ENCODE assay signal across 10 cellular contexts in the genomic region with DNA sequence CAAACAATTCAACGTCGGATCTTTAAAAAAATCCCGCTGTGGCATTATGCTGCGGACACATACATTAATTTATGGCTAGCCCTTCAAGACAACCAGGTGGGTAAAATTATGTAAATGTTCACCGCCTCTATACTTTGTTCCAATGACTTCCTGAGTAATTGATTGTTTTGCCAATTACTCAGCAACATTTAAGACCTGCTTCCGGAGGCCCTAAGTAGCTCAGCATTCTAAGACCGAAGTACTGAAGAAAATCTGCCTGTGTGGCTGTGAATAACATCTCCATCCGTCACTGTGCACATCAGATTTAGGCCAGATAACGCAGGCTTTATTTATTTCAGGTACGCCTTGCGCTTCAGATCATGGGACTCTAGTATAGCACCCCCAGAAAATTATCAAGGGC. TPM values are rescaled to one million over a fixed set of nuclear protein-coding genes. Genes with fewer than 3 reads are reported as not detected.
DNase-seq lines count a peak whose midpoint lies in the region; ATAC-seq, FAIRE-seq and TF ChIP-seq lines count a peak whose summit lies in the region.
"Had no signal": no experiment of that assay in that cellular context is flagged by ENCODE, and none has a peak within 500 bp of the region (broad histone marks: within the 10 kb centered on the region; RNA-seq: fewer than 3 reads in every experiment).

No MANE protein-coding gene starts in this region.

- POLR2A ChIA-PET in CD8-positive, alpha-beta memory T cell (lab: Charles Lee): interaction anchor here (0.6 to 4.2 kb wide), 18 partner anchors 36 to 676 kb away, joined by 3 to 53 read pairs (median 5); a partner anchor contains a TSS
- POLR2A ChIA-PET in K562 (lab: Yijun Ruan, JAX): interaction anchor here (0.5 to 1.2 kb wide), 2 partner anchors 145 to 305 kb away, joined by 3 read pairs; no protein-coding TSS in a partner anchor

- peak in 4 of 5 donors; percentile 40 to 80 (median 69) for DNase-seq in CD8-positive, alpha-beta memory T cell
- no peak for DNase-seq in K562 (ENCODE audit: extremely low read depth in 1 of 4, low spot score in 3 of 4)
- DNase-seq in GM19239 (ENCODE audit: insufficient read length, low spot score): no peak
- DNase-seq in putamen (ENCODE audit: low spot score): no peak
- no peak for DNase-seq in iPS-NIHi7 (ENCODE audit: extremely low spot score)
- DNase-seq: NK-92 treated with Interleukin-12 subunit alpha and Interleukin-12 subunit beta, amount 100 ng/mL, for 24 hours had no signal

- CTCF ChIA-PET in CD8-positive, alpha-beta memory T cell (lab: Charles Lee): interaction anchor here (0.9 to 7.1 kb wide), 27 partner anchors 11 to 390 kb away, joined by 3 to 83 read pairs (median 8); a partner anchor contains a TSS
- CTCF ChIA-PET in K562 (lab: Yijun Ruan, JAX; ENCODE audit: low intra/inter-chr PET ratio): interaction anchor here (0.5 kb wide), 1 partner anchor 20 kb away, joined by 3 read pairs; no protein-coding TSS in a partner anchor

- no peaks in the 10 kb centered on the region for H3K9me3 ChIP-seq in CD8-positive, alpha-beta memory T cell (ENCODE audit: low read length)
- H3K9me3 ChIP-seq in KOPT-K1 (ENCODE audit: insufficient read depth, low read length, poor library complexity, severe bottlenecking) (peaks cover 13% of the 10 kb centered on the region), K562 (replicated peaks; ENCODE audit: control insufficient read depth, insufficient read depth, low read depth, low read length) (no peaks in the 10 kb centered on the region)

- TF ChIP-seq POLR2A in K562 (conservative IDR thresholded peaks at IDR 0.05): no peak

- H3K4me2 ChIP-seq in K562 (ENCODE audit: insufficient read depth, low read length): no peak overlapping the region

- intact Hi-C loops in K562 (cut with micrococcal nuclease): loop anchor here (5.0 to 10.0 kb wide), 3 partner anchors 82 to 320 kb away; a partner anchor contains a TSS

- peak overlapping the region; percentile 67 to 80 (median 78) for H3K4me3 Mint-ChIP-seq in CD8-positive, alpha-beta memory T cell

- peak overlapping the region; percentile 58 for H3K27ac ChIP-seq in CD8-positive, alpha-beta memory T cell (ENCODE audit: low read depth, low read length)
- H3K27ac ChIP-seq in KOPT-K1 (ENCODE audit: low read depth, low read length, poor library complexity, severe bottlenecking): peak overlapping the region; percentile 70
- no peak overlapping the region for H3K27ac ChIP-seq in K562 (ENCODE audit: extremely low read depth, low read depth, low read length)

- peaks cover 34% of the 10 kb centered on the region for H3K4me1 ChIP-seq in CD8-positive, alpha-beta memory T cell (ENCODE audit: insufficient read depth, low read length)
- peaks cover 18 to 24% of the 10 kb centered on the region in 2 experiments for H3K4me1 ChIP-seq in K562 (replicated peaks in 1 of 2; ENCODE audit: control insufficient read depth in 2 of 2, insufficient read depth in 2 of 2, low read length in 2 of 2)

- H3K79me2 ChIP-seq in K562 (ENCODE audit: control insufficient read depth, insufficient read depth, low read length): no peaks in the 10 kb centered on the region

- H3K9me1 ChIP-seq in K562 (ENCODE audit: control insufficient read depth, insufficient read depth, low read length): no peaks in the 10 kb centered on the region

- TF ChIP-seq CTCF in K562 (IDR thresholded peaks at IDR 0.05 in 2 of 3, conservative IDR thresholded peaks at IDR 0.05 in 1 of 3; ENCODE audit: insufficient read depth in 2 of 3, low read depth in 1 of 3, low read length in 3 of 3): no peak

- no TSS peak for BruUV-seq in K562 (replicated peaks; lab: Mats Ljungman, UMichigan)

- no peaks in the 10 kb centered on the region for H3K36me3 Mint-ChIP-seq in CD8-positive, alpha-beta memory T cell

- H3K9ac ChIP-seq in K562 (ENCODE audit: insufficient read depth in 1 of 2, low read depth in 2 of 2, low read length in 2 of 2): no peak overlapping the region

- H3K4me3 ChIP-seq in CD8-positive, alpha-beta memory T cell (ENCODE audit: low read length): peak overlapping the region; percentile 2
- H3K4me3 ChIP-seq in K562: no peak overlapping the region

- H3K9me3 Mint-ChIP-seq in CD8-positive, alpha-beta memory T cell: no peaks in the 10 kb centered on the region

- H3K27ac Mint-ChIP-seq in CD8-positive, alpha-beta memory T cell: peak overlapping the region; percentile 84 to 99 (median 96)

- TF ChIP-seq EP300 in K562 (IDR thresholded peaks at IDR 0.05; ENCODE audit: low read length): no peak

- no peaks in the 10 kb centered on the region for H3K36me3 ChIP-seq in CD8-positive, alpha-beta memory T cell (ENCODE audit: insufficient read depth, low read length)
- H3K36me3 ChIP-seq in KOPT-K1 (ENCODE audit: insufficient read depth, low read length) (peaks cover 4% of the 10 kb centered on the region), K562 (ENCODE audit: control insufficient read depth, insufficient read depth, low read length) (peaks cover 5% of the 10 kb centered on the region; the same call in 1 of the 3 replicates)

- ATAC-seq in GM19397 (IDR thresholded peaks at IDR 0.05; ENCODE audit: unreplicated experiment) (peak; percentile 41), K562 (no peak), HG02623 (IDR thresholded peaks at IDR 0.05; ENCODE audit: unreplicated experiment) (no peak)

- H3K4me1 Mint-ChIP-seq in CD8-positive, alpha-beta memory T cell: peaks cover 33 to 42% (median 40%) of the 10 kb centered on the region in 3 donors

- H2AFZ ChIP-seq in K562 (ENCODE audit: low read depth, low read length): peak overlapping the region; percentile 51; the same call in 1 of the 2 replicates

- in situ Hi-C loops in K562 (cut with MboI): no loop called here

- WGBS in K562 (ENCODE audit: insufficient coverage, low coverage, missing lambda C conversion rate): 51% methylated on average over 11 of the region's 11 CpGs

- no peaks in the 10 kb centered on the region for H4K20me1 ChIP-seq in K562 (replicated peaks; ENCODE audit: control insufficient read depth, insufficient read depth, low read length)

- H3K27me3 ChIP-seq in CD8-positive, alpha-beta memory T cell (ENCODE audit: insufficient read depth, low read length, poor library complexity, severe bottlenecking): no peaks in the 10 kb centered on the region
- H3K27me3 ChIP-seq in K562 (ENCODE audit: control insufficient read depth in 2 of 2, insufficient read depth in 2 of 2, low read length in 2 of 2): no peaks in the 10 kb centered on the region

- FAIRE-seq in K562 (lab: Jason Lieb, UNC) (no peak), GM19239 (lab: Jason Lieb, UNC) (no peak)

- TF ChIP-seq RAD21 in K562 (CRISPR knock-in tag; conservative IDR thresholded peaks at IDR 0.05 in 1 of 2, IDR thresholded peaks at IDR 0.05 in 1 of 2): no peak

- H3K27me3 Mint-ChIP-seq in CD8-positive, alpha-beta memory T cell: no peaks in the 10 kb centered on the region

RNA-seq across cellular contexts. Expression of a gene that starts 23.3 kb away (rescaled TPM):
- total RNA-seq in CD8-positive, alpha-beta memory T cell: 1 to 10 TPM; 3.0 to 3.5 TPM
- 0.74 TPM for polyA plus RNA-seq in CD8-positive, alpha-beta memory T cell
- total RNA-seq in K562 (2011; cell fraction: chromatin; rRNA removed; ENCODE audit: low replicate concordance): 45.6 and 86.1 TPM in 2 replicates
- total RNA-seq in K562 (2011; cell fraction: nucleolus; rRNA removed): 57.9 and 68.0 TPM in 2 replicates
- total RNA-seq in K562 (2011; cell fraction: nucleoplasm; rRNA removed): 66.3 and 114 TPM in 2 replicates
- total RNA-seq in K562 (2014; rRNA removed) (112 and 115 TPM in 2 replicates), K562 (2014; rRNA removed; fragmentation: Illumina TruSeq; extraction: Trizol) (37.3 and 39.2 TPM in 2 replicates), K562 (2015; rRNA removed; fragmentation: Illumina TruSeq; extraction: Trizol) (72.8 and 76.7 TPM in 2 replicates), K562 (2021) (80.7 and 86.5 TPM in 2 replicates)
- polyA plus RNA-seq in K562 (2011; rRNA removed) (38.9 and 73.1 TPM in 2 replicates), K562 (2014; fragmentation: Illumina TruSeq; extraction: Trizol) (64.1 and 72.4 TPM in 2 replicates), K562 (2014; fragmentation: Nextera tagmentation; extraction: Ambion mirVana) (10 to 100 TPM in 1 of 2 experiments, 1 to 10 TPM in 1; 7.7 to 10.8 TPM), K562 (2014; rRNA removed) (64.3 and 68.8 TPM in 2 replicates)
- polyA plus RNA-seq in K562 (2011; cell fraction: cytosol; rRNA removed): 79.6 and 90.5 TPM in 2 replicates
- 56.0 and 57.6 TPM in 2 replicates for polyA plus RNA-seq in K562 (2011; cell fraction: nucleus; rRNA removed)
- polyA plus RNA-seq in K562 (2012): 120 and 164 TPM in 2 replicates
- 37.4 and 44.7 TPM in 2 replicates for polyA minus RNA-seq in K562 (2011; rRNA and poly(A)+ RNA removed)
- 56.5 and 107 TPM in 2 replicates for polyA minus RNA-seq in K562 (2011; cell fraction: cytosol; rRNA and poly(A)+ RNA removed)
- polyA minus RNA-seq in K562 (2011; cell fraction: nucleus; rRNA and poly(A)+ RNA removed): 12.7 and 19.0 TPM in 2 replicates

RNA-seq across cellular contexts. Expression of a gene that starts 39.3 kb away (rescaled TPM):
- 100 to 1,000 TPM; 136 to 144 TPM for total RNA-seq in CD8-positive, alpha-beta memory T cell
- 255 TPM for polyA plus RNA-seq in CD8-positive, alpha-beta memory T cell
- 97.4 and 224 TPM in 2 replicates for total RNA-seq in K562 (2011; cell fraction: chromatin; rRNA removed; ENCODE audit: low replicate concordance)
- 129 and 166 TPM in 2 replicates for total RNA-seq in K562 (2011; cell fraction: nucleolus; rRNA removed)
- 142 and 171 TPM in 2 replicates for total RNA-seq in K562 (2011; cell fraction: nucleoplasm; rRNA removed)
- total RNA-seq in K562 (2014; rRNA removed) (75.4 and 91.8 TPM in 2 replicates), K562 (2014; rRNA removed; fragmentation: Illumina TruSeq; extraction: Trizol) (80.6 and 85.0 TPM in 2 replicates), K562 (2015; rRNA removed; fragmentation: Illumina TruSeq; extraction: Trizol) (110 and 114 TPM in 2 replicates), K562 (2021) (202 and 225 TPM in 2 replicates)
- polyA plus RNA-seq in K562 (2011; rRNA removed) (56.7 and 114 TPM in 2 replicates), K562 (2014; fragmentation: Illumina TruSeq; extraction: Trizol) (174 and 221 TPM in 2 replicates), K562 (2014; fragmentation: Nextera tagmentation; extraction: Ambion mirVana) (10 to 100 TPM; 24.3 to 34.3 TPM), K562 (2014; rRNA removed) (74.2 and 79.4 TPM in 2 replicates)
- polyA plus RNA-seq in K562 (2011; cell fraction: cytosol; rRNA removed): 56.3 and 107 TPM in 2 replicates
- polyA plus RNA-seq in K562 (2011; cell fraction: nucleus; rRNA removed): 80.5 and 114 TPM in 2 replicates
- 152 and 220 TPM in 2 replicates for polyA plus RNA-seq in K562 (2012)
- polyA minus RNA-seq in K562 (2011; rRNA and poly(A)+ RNA removed): 64.6 and 73.0 TPM in 2 replicates
- polyA minus RNA-seq in K562 (2011; cell fraction: cytosol; rRNA and poly(A)+ RNA removed): 66.4 and 80.3 TPM in 2 replicates
- polyA minus RNA-seq in K562 (2011; cell fraction: nucleus; rRNA and poly(A)+ RNA removed): 15.9 and 30.7 TPM in 2 replicates

RNA-seq across cellular contexts. Expression of a gene that starts 43.5 kb away (rescaled TPM):
- 10 to 100 TPM; 32.3 to 33.3 TPM for total RNA-seq in CD8-positive, alpha-beta memory T cell
- polyA plus RNA-seq in CD8-positive, alpha-beta memory T cell: 45.0 TPM
- total RNA-seq in K562 (2011; cell fraction: chromatin; rRNA removed; ENCODE audit: low replicate concordance): not detected in 2 replicates
- not detected in 2 replicates for total RNA-seq in K562 (2011; cell fraction: nucleolus; rRNA removed)
- total RNA-seq in K562 (2011; cell fraction: nucleoplasm; rRNA removed): not detected in 2 replicates
- total RNA-seq in K562 (2014; rRNA removed) (not detected in 2 replicates), K562 (2014; rRNA removed; fragmentation: Illumina TruSeq; extraction: Trizol) (not detected in 2 replicates), K562 (2015; rRNA removed; fragmentation: Illumina TruSeq; extraction: Trizol) (not detected in 2 replicates), K562 (2021) (0.09 TPM in 1 of 2 replicates, not detected in the other)
- polyA plus RNA-seq in K562 (2011; rRNA removed) (not detected in 2 replicates), K562 (2014; fragmentation: Illumina TruSeq; extraction: Trizol) (not detected in 2 replicates), K562 (2014; fragmentation: Nextera tagmentation; extraction: Ambion mirVana) (not detected), K562 (2014; rRNA removed) (not detected in 2 replicates)
- polyA plus RNA-seq in K562 (2011; cell fraction: cytosol; rRNA removed): not detected in 2 replicates
- not detected in 2 replicates for polyA plus RNA-seq in K562 (2011; cell fraction: nucleus; rRNA removed)
- polyA plus RNA-seq in K562 (2012): not detected in 2 replicates
- not detected in 2 replicates for polyA minus RNA-seq in K562 (2011; rRNA and poly(A)+ RNA removed)
- not detected in 2 replicates for polyA minus RNA-seq in K562 (2011; cell fraction: cytosol; rRNA and poly(A)+ RNA removed)
- polyA minus RNA-seq in K562 (2011; cell fraction: nucleus; rRNA and poly(A)+ RNA removed): not detected in 2 replicates
- total RNA-seq: G401 had no signal

Comparison
In these comparisons a context has a peak if more than half of its experiments do, and no peak if none do; other contexts are left out.
1. DNase-seq: peak in CD8-positive, alpha-beta memory T cell (4 of 5); none in K562 (0 of 4), GM19239 (single experiment), putamen (single experiment) and iPS-NIHi7 (single experiment).
2. RNA of a gene that starts 23.3 kb away (total RNA-seq): 37.3 to 115 TPM in K562; 3.0 to 3.5 TPM in CD8-positive, alpha-beta memory T cell; every median in the first group is over 4 times any median in the second.
3. RNA of a gene that starts 43.5 kb away (total RNA-seq): 32.3 to 33.3 TPM in CD8-positive, alpha-beta memory T cell; 0.09 TPM in K562; every median in the first group is over 10 times any median in the second.